18 cellular contexts compared by ENCODE assay signal in genomic region chr11:2549080-2549479, GRCh38.
"Had no signal": no experiment of that assay in that cellular context is flagged by ENCODE, and none has a peak within 500 bp of the region (broad histone marks: within the 10 kb centered on the region; RNA-seq: fewer than 3 reads in every experiment).

No MANE protein-coding gene starts in this region.

- H3K4me3 Mint-ChIP-seq: activated CD4-positive, alpha-beta T cell treated with anti-CD3 and anti-CD28 coated beads for 36 hours; activated CD8-positive, alpha-beta T cell treated with anti-CD3 and anti-CD28 coated beads for 36 hours; activated naive CD4-positive, alpha-beta T cell treated with anti-CD3 and anti-CD28 coated beads, Interleukin-2, amount 50 U/mL, for 24 hours; activated T-helper 1 cell treated with anti-CD3 and anti-CD28 coated beads, Interleukin-12 subunit alpha, Interleukin-12 subunit beta, Interleukin-2, Interleukin-4 antibody, amounts not matched to agents 30 ng/mL and 10 ng/mL and 1 ng/mL, durations not matched to agents 14 hours and 24 hours and 36 hours; brain; naive thymus-derived CD8-positive, alpha-beta T cell had no signal

- H3K27ac Mint-ChIP-seq: activated CD4-positive, alpha-beta T cell treated with anti-CD3 and anti-CD28 coated beads for 36 hours; activated CD8-positive, alpha-beta T cell treated with anti-CD3 and anti-CD28 coated beads for 36 hours; activated naive CD4-positive, alpha-beta T cell treated with anti-CD3 and anti-CD28 coated beads, Interleukin-2, amount 50 U/mL, for 24 hours; activated T-helper 1 cell treated with anti-CD3 and anti-CD28 coated beads, Interleukin-12 subunit alpha, Interleukin-12 subunit beta, Interleukin-2, Interleukin-4 antibody, amounts not matched to agents 30 ng/mL and 10 ng/mL and 1 ng/mL, durations not matched to agents 14 hours and 24 hours and 36 hours; brain; naive thymus-derived CD8-positive, alpha-beta T cell had no signal

- H3K27me3 ChIP-seq: thyroid gland, uterus had no signal

- DNase-seq: activated CD4-positive, alpha-beta T cell treated with anti-CD3 and anti-CD28 coated beads for 36 hours; activated CD8-positive, alpha-beta memory T cell treated with anti-CD3 and anti-CD28 coated beads, Interleukin-2, amount 50 U/mL, for 48 hours; activated CD8-positive, alpha-beta T cell treated with anti-CD3 and anti-CD28 coated beads for 36 hours; amygdala; effector CD8-positive, alpha-beta T cell; foreskin melanocyte; mammary epithelial cell; nucleus accumbens; SHP77 treated with DMSO at 0.1 percent for 48 hours; stimulated activated CD4-positive, alpha-beta T cell treated with anti-CD3 and anti-CD28 coated beads, Interleukin-1b, Interleukin-23, amount 100 ng/mL, for 48 hours; uterus; WERI-Rb-1 had no signal

- ATAC-seq: activated CD4-positive, alpha-beta T cell treated with anti-CD3 and anti-CD28 coated beads for 36 hours; activated CD8-positive, alpha-beta T cell treated with anti-CD3 and anti-CD28 coated beads for 36 hours; left colon; naive thymus-derived CD8-positive, alpha-beta T cell had no signal

- H3K27me3 Mint-ChIP-seq: activated CD4-positive, alpha-beta T cell treated with anti-CD3 and anti-CD28 coated beads for 36 hours; activated CD8-positive, alpha-beta T cell treated with anti-CD3 and anti-CD28 coated beads for 36 hours; activated naive CD4-positive, alpha-beta T cell treated with anti-CD3 and anti-CD28 coated beads, Interleukin-2, amount 50 U/mL, for 24 hours had no signal

- H3K9me3 Mint-ChIP-seq: activated CD8-positive, alpha-beta T cell treated with anti-CD3 and anti-CD28 coated beads for 36 hours; activated naive CD4-positive, alpha-beta T cell treated with anti-CD3 and anti-CD28 coated beads, Interleukin-2, amount 50 U/mL, for 24 hours; activated T-helper 1 cell treated with anti-CD3 and anti-CD28 coated beads, Interleukin-12 subunit alpha, Interleukin-12 subunit beta, Interleukin-2, Interleukin-4 antibody, amounts not matched to agents 30 ng/mL and 10 ng/mL and 1 ng/mL, durations not matched to agents 14 hours and 24 hours and 36 hours; naive thymus-derived CD8-positive, alpha-beta T cell had no signal

- H3K36me3 Mint-ChIP-seq: activated naive CD4-positive, alpha-beta T cell treated with anti-CD3 and anti-CD28 coated beads, Interleukin-2, amount 50 U/mL, for 24 hours; brain had no signal

- H3K4me1 ChIP-seq: uterus had no signal

- H3K9me3 ChIP-seq: thyroid gland, uterus had no signal

- H3K4me3 ChIP-seq: thyroid gland, uterus had no signal

- H3K27ac ChIP-seq: thyroid gland, uterus, WERI-Rb-1 had no signal

- H3K36me3 ChIP-seq: thyroid gland, uterus, WERI-Rb-1 had no signal
